Comparison of ENCODE assay signal across 12 cellular contexts in the genomic region with DNA sequence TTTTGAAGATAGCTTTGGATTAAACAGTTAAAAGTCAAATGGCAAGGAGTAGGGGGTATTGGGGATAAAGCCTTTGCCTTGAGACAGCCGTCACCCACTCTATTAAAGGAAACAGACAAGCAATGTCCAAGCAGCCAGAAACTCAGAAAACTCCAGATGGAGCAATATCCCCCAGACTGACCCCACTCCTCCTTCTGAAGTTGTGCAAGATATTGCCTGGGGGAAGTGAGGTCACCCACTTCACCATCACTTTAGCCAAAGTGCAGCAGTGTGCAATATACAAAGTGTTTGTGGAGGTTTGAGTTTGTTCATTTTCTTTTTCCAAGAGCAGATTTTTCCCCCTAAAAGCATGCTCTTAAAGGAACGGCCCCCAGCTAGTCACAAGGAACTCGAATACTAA.
DNase-seq lines count a peak whose midpoint lies in the region; ATAC-seq and TF ChIP-seq lines count a peak whose summit lies in the region.
"Had no signal": no experiment of that assay in that cellular context is flagged by ENCODE, and none has a peak within 500 bp of the region (broad histone marks: within the 10 kb centered on the region; RNA-seq: fewer than 3 reads in every experiment).

No MANE protein-coding gene starts in this region.

- no peak overlapping the region for H2AFZ ChIP-seq in PC-9
- H2AFZ ChIP-seq: neural progenitor cell had no signal

- H3K4me3 ChIP-seq in PC-9, result no peak overlapping the region
- no peak overlapping the region for H3K4me3 ChIP-seq in gastroesophageal sphincter
- H3K4me3 ChIP-seq: neural progenitor cell, SJSA1 had no signal

- no peak for TF ChIP-seq EP300 in gastroesophageal sphincter (IDR thresholded peaks at IDR 0.05)

- H3K9me2 ChIP-seq in PC-9 (ENCODE audit: insufficient read depth), result no peaks in the 10 kb centered on the region

- H4K20me1 ChIP-seq in PC-9 (ENCODE audit: insufficient read depth), result no peaks in the 10 kb centered on the region

- no peaks in the 10 kb centered on the region for H3K79me2 ChIP-seq in PC-9 (ENCODE audit: low read depth)

- no peaks in the 10 kb centered on the region; the same call in 1 of the 2 replicates for H3F3A ChIP-seq in PC-9 (ENCODE audit: insufficient read depth, low read depth)

- H3K27ac Mint-ChIP-seq in osteocyte (ENCODE audit: unreplicated experiment) (peak overlapping the region; percentile 12), WTC11 (no peak overlapping the region)
- H3K27ac Mint-ChIP-seq: activated naive CD4-positive, alpha-beta T cell treated with anti-CD3 and anti-CD28 coated beads, Interleukin-2, amount 10 ng/mL, durations not matched to agents 7 days and 5 days; neural progenitor cell had no signal

- H3K27me3 ChIP-seq in PC-9 (ENCODE audit: insufficient read depth, low read depth), result no peaks in the 10 kb centered on the region
- H3K27me3 ChIP-seq in gastroesophageal sphincter, result no peaks in the 10 kb centered on the region
- H3K27me3 ChIP-seq: neural progenitor cell, SJSA1 had no signal

- H3K9me3 ChIP-seq in PC-9 (ENCODE audit: insufficient read depth, low read depth) (no peaks in the 10 kb centered on the region), gastroesophageal sphincter (peaks cover 0 to 5% (median 0%) of the 10 kb centered on the region in 3 donors)
- H3K9me3 ChIP-seq: SJSA1 had no signal

- CTCF ChIA-PET in PC-9 (lab: Charles Lee) (no interaction called here), WTC11 (lab: Charles Lee) (interaction anchor here (1.0 kb wide), 1 partner anchor 197 kb away, joined by 3 read pairs; no protein-coding TSS in a partner anchor)

- H3K36me3 ChIP-seq in PC-9 (ENCODE audit: low read depth) (no peaks in the 10 kb centered on the region), gastroesophageal sphincter (no peaks in the 10 kb centered on the region)
- H3K36me3 ChIP-seq: neural progenitor cell, SJSA1 had no signal

- POLR2A ChIA-PET in PC-9 (lab: Charles Lee; ENCODE audit: unreplicated experiment) (no interaction called here), WTC11 (lab: Charles Lee) (no interaction called here)

- H3K4me2 ChIP-seq in PC-9, result 0 out of 2 replicates have a peak overlapping the region, but pooled peaks have one; percentile 23
- H3K4me2 ChIP-seq: neural progenitor cell had no signal

- DNase-seq in CD1c-positive myeloid dendritic cell (ENCODE audit: extremely low spot score) (peak; percentile 81), PC-9 (no peak), osteocyte (ENCODE audit: extremely low spot score, unreplicated experiment) (no peak), GOT3 (lab: John Stamatoyannopoulos, UW) (no peak), WTC11 (ENCODE audit: low spot score) (no peak)
- no peak for DNase-seq in activated T-cell treated with anti-CD3 and anti-CD28 coated beads, Interleukin-2, amount 50 U/mL, for 1 hour
- DNase-seq: activated CD4-positive, alpha-beta T cell treated with anti-CD3 and anti-CD28 coated beads for 48 hours; activated naive CD4-positive, alpha-beta T cell treated with anti-CD3 and anti-CD28 coated beads, Interleukin-2, amount 10 ng/mL, durations not matched to agents 7 days and 5 days had no signal

- H3K36me3 Mint-ChIP-seq in osteocyte (ENCODE audit: unreplicated experiment), result no peaks in the 10 kb centered on the region
- peaks cover 9% of the 10 kb centered on the region for H3K36me3 Mint-ChIP-seq in WTC11
- H3K36me3 Mint-ChIP-seq: activated naive CD4-positive, alpha-beta T cell treated with anti-CD3 and anti-CD28 coated beads, Interleukin-2, amount 10 ng/mL, durations not matched to agents 7 days and 5 days had no signal

- H3K27me3 Mint-ChIP-seq in osteocyte (ENCODE audit: unreplicated experiment) (no peaks in the 10 kb centered on the region), WTC11 (ENCODE audit: low read depth) (no peaks in the 10 kb centered on the region)

- ATAC-seq in gastroesophageal sphincter, result peak; percentile 80
- ATAC-seq in WTC11, result no peak
- no peak for ATAC-seq in GM18517 (IDR thresholded peaks at IDR 0.05; ENCODE audit: unreplicated experiment)

- no peak for TF ChIP-seq POLR2A in gastroesophageal sphincter (IDR thresholded peaks at IDR 0.05)

- H3K4me1 ChIP-seq in PC-9 (replicated peaks; ENCODE audit: insufficient read depth) (peaks cover 30% of the 10 kb centered on the region), gastroesophageal sphincter (peaks cover 4 to 12% (median 4%) of the 10 kb centered on the region in 3 donors)
- H3K4me1 ChIP-seq: neural progenitor cell had no signal

- WGBS in gastroesophageal sphincter (ENCODE audit: low coverage in 1 of 2), 2 donors, result 58 to 65% methylated on average over 3 of the region's 3 CpGs

- TF ChIP-seq CTCF in PC-9 (conservative IDR thresholded peaks at IDR 0.05) (no peak), gastroesophageal sphincter (IDR thresholded peaks at IDR 0.05) (no peak), osteocyte (IDR thresholded peaks at IDR 0.05) (no peak), WTC11 (IDR thresholded peaks at IDR 0.05) (no peak)

- H3K9me3 Mint-ChIP-seq in osteocyte (ENCODE audit: unreplicated experiment) (no peaks in the 10 kb centered on the region), WTC11 (peaks cover 29% of the 10 kb centered on the region)
- H3K9me3 Mint-ChIP-seq: activated naive CD4-positive, alpha-beta T cell treated with anti-CD3 and anti-CD28 coated beads, Interleukin-2, amount 10 ng/mL, durations not matched to agents 7 days and 5 days had no signal

- peaks cover 20% of the 10 kb centered on the region for H3K4me1 Mint-ChIP-seq in osteocyte (ENCODE audit: unreplicated experiment)
- H3K4me1 Mint-ChIP-seq in WTC11, result no peaks in the 10 kb centered on the region
- H3K4me1 Mint-ChIP-seq: activated naive CD4-positive, alpha-beta T cell treated with anti-CD3 and anti-CD28 coated beads, Interleukin-2, amount 10 ng/mL, durations not matched to agents 7 days and 5 days had no signal

- intact Hi-C loops in PC-9 (cut with micrococcal nuclease; ENCODE audit: unreplicated experiment), result no loop called here

- no peak overlapping the region for H3K27ac ChIP-seq in PC-9
- H3K27ac ChIP-seq in gastroesophageal sphincter, result peak overlapping the region in 1 of 4 donors; percentile 8
- H3K27ac ChIP-seq: neural progenitor cell, SJSA1 had no signal

- BruUV-seq in PC-9 (replicated peaks; lab: Mats Ljungman, UMichigan), result no TSS peak

- H3K4me3 Mint-ChIP-seq in osteocyte (ENCODE audit: unreplicated experiment) (no peak overlapping the region), WTC11 (no peak overlapping the region)
- H3K4me3 Mint-ChIP-seq: activated naive CD4-positive, alpha-beta T cell treated with anti-CD3 and anti-CD28 coated beads, Interleukin-2, amount 10 ng/mL, durations not matched to agents 7 days and 5 days; neural progenitor cell had no signal

TF ChIP-seq in WTC11, 78 proteins besides CTCF, POLR2A, EP300 and RAD21 (continues in another document):
- TF ChIP-seq, protein P1, sequence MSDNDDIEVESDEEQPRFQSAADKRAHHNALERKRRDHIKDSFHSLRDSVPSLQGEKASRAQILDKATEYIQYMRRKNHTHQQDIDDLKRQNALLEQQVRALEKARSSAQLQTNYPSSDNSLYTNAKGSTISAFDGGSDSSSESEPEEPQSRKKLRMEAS (CRISPR knock-in tag; IDR thresholded peaks at IDR 0.05), result no peak
- TF ChIP-seq JAZF1 (CRISPR knock-in tag; IDR thresholded peaks at IDR 0.05), result no peak
- no peak for TF ChIP-seq TP53 (CRISPR knock-in tag; IDR thresholded peaks at IDR 0.05)
- no peak for TF ChIP-seq GRHL2 (CRISPR knock-in tag; IDR thresholded peaks at IDR 0.05; ENCODE audit: insufficient replicate concordance, severe bottlenecking)
- TF ChIP-seq ZNF416 (CRISPR knock-in tag; IDR thresholded peaks at IDR 0.05), result no peak
- no peak for TF ChIP-seq ZMAT4 (CRISPR knock-in tag; IDR thresholded peaks at IDR 0.05)
- TF ChIP-seq ZBTB43 (CRISPR knock-in tag; IDR thresholded peaks at IDR 0.05), result no peak
